ENCODE assay signal across 7 cellular contexts in the genomic region with DNA sequence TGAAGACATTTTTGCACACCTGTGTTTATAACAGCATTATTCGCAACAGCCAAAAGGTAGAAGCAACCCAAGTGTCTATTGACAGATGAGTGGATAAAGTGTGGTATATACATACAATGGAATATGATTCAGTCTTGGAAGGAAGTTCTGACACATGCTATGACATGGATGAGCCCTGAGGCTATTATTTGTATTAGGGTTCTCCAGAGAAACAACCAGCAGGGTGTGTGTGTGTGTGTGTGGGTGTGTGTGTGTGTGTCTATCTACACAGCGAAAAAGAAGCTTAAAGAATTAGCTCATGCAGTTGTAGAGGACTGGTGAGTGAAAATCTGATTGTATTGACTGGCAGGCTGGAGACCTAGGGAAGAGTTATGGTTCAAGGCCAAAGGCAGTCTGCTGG.
DNase-seq lines count a peak whose midpoint lies in the region; ATAC-seq, FAIRE-seq and TF ChIP-seq lines count a peak whose summit lies in the region.
"Not testable (repeated sequence)": the region's sequence is repeated elsewhere in the genome, so short reads cannot be mapped to it uniquely, and the experiment has no call there.

No MANE protein-coding gene starts in this region.

- WGBS in mammary epithelial cell (ENCODE audit: low coverage, missing lambda C conversion rate) = 58% methylated on average over 2 of the region's 2 CpGs

- ATAC-seq in activated CD4-positive, alpha-beta T cell treated with anti-CD3 and anti-CD28 coated beads for 36 hours = peak; percentile 28

- not testable (repeated sequence) for H3K79me2 ChIP-seq in mammary epithelial cell (ENCODE audit: insufficient read depth, low read length)

- not testable (repeated sequence) for H3K4me1 ChIP-seq in mammary epithelial cell (ENCODE audit: insufficient read depth, low read length)

- not testable (repeated sequence) for H3K9me3 Mint-ChIP-seq in activated CD4-positive, alpha-beta T cell treated with anti-CD3 and anti-CD28 coated beads for 36 hours (ENCODE audit: low read depth)

- not testable (repeated sequence) for H4K20me1 ChIP-seq in mammary epithelial cell (ENCODE audit: insufficient read depth, low read length)

- in situ Hi-C loops in mammary epithelial cell (cut with MboI; ENCODE audit: low sequenced_read_pairs in 2 of 2) = not testable (repeated sequence)

- DNase-seq in EL (peak; percentile 10), M059J (ENCODE audit: low read depth) (peak; percentile 18), RKO (ENCODE audit: low spot score) (peak; percentile 15), mammary epithelial cell (peak; percentile 76), erythroblast (lab: John Stamatoyannopoulos, UW) (peak; percentile 15 to 17)
- not testable (repeated sequence) for DNase-seq in activated CD4-positive, alpha-beta T cell treated with anti-CD3 and anti-CD28 coated beads for 36 hours; urothelium cell line (ENCODE audit: low spot score)

- not testable (repeated sequence) for H3K36me3 Mint-ChIP-seq in activated CD4-positive, alpha-beta T cell treated with anti-CD3 and anti-CD28 coated beads for 36 hours (ENCODE audit: low read depth)

- not testable (repeated sequence) for H3K4me3 ChIP-seq in mammary epithelial cell (replicated peaks in 1 of 3; ENCODE audit: insufficient read depth in 1 of 3, low read depth in 2 of 3, low read length in 3 of 3)

- not testable (repeated sequence) for TF ChIP-seq CTCF in mammary epithelial cell (conservative IDR thresholded peaks at IDR 0.05 in 1 of 2, IDR thresholded peaks at IDR 0.05 in 1 of 2; ENCODE audit: extremely low read depth in 1 of 2, insufficient read depth in 1 of 2, low read depth in 1 of 2, low read length in 2 of 2)

- H3K27ac Mint-ChIP-seq in activated CD4-positive, alpha-beta T cell treated with anti-CD3 and anti-CD28 coated beads for 36 hours = not testable (repeated sequence)

- FAIRE-seq in urothelium cell line (lab: Jason Lieb, UNC) = peak; percentile 13

- H3K9me3 ChIP-seq in mammary epithelial cell (replicated peaks; ENCODE audit: insufficient read depth, low read length) = not testable (repeated sequence)

- intact Hi-C loops in activated CD4-positive, alpha-beta T cell treated with anti-CD3 and anti-CD28 coated beads for 36 hours (cut with DNase I, micrococcal nuclease); mammary epithelial cell (cut with micrococcal nuclease): not testable (repeated sequence)

- H3K4me1 Mint-ChIP-seq in activated CD4-positive, alpha-beta T cell treated with anti-CD3 and anti-CD28 coated beads for 36 hours = not testable (repeated sequence)

- POLR2A ChIA-PET in activated CD4-positive, alpha-beta T cell treated with anti-CD3 and anti-CD28 coated beads for 36 hours (lab: Charles Lee) = not testable (repeated sequence)

- dilution Hi-C loops in mammary epithelial cell (cut with HindIII; ENCODE audit: low sequenced_read_pairs) = not testable (repeated sequence)

- not testable (repeated sequence) for H3K27me3 Mint-ChIP-seq in activated CD4-positive, alpha-beta T cell treated with anti-CD3 and anti-CD28 coated beads for 36 hours

- H3K27me3 ChIP-seq in mammary epithelial cell (ENCODE audit: insufficient read depth, low read length) = not testable (repeated sequence)

- CTCF ChIA-PET in activated CD4-positive, alpha-beta T cell treated with anti-CD3 and anti-CD28 coated beads for 36 hours (lab: Charles Lee) = not testable (repeated sequence)
- CTCF ChIA-PET in mammary epithelial cell (lab: Charles Lee; ENCODE audit: low non-redundant PET) = interaction anchor here (0.6 kb wide), 1 partner anchor 415 kb away, joined by 3 read pairs; a partner anchor contains a TSS

- H3K27ac ChIP-seq in mammary epithelial cell (ENCODE audit: insufficient read depth, low read depth, low read length) = peak overlapping the region; percentile 7

- H3K4me3 Mint-ChIP-seq in activated CD4-positive, alpha-beta T cell treated with anti-CD3 and anti-CD28 coated beads for 36 hours = not testable (repeated sequence)

- not testable (repeated sequence) for H3K36me3 ChIP-seq in mammary epithelial cell (ENCODE audit: insufficient read depth, low read length)

- not testable (repeated sequence) for BruUV-seq in mammary epithelial cell (replicated peaks; lab: Mats Ljungman, UMichigan)

- not testable (repeated sequence) for H3K9ac ChIP-seq in mammary epithelial cell (ENCODE audit: insufficient read depth, low read length)

- H2AFZ ChIP-seq in mammary epithelial cell (ENCODE audit: low read depth, low read length) = not testable (repeated sequence)

- TF ChIP-seq POLR2A in erythroblast (IDR thresholded peaks at IDR 0.05; ENCODE audit: low read length) = not testable (repeated sequence)

- not testable (repeated sequence) for H3K4me2 ChIP-seq in mammary epithelial cell (ENCODE audit: insufficient read depth, low read depth, low read length)
